Comparison of ENCODE assay signal across 24 cellular contexts in genomic region chr11:72174299-72175070, GRCh38. TPM values are rescaled to one million over a fixed set of nuclear protein-coding genes. Genes with fewer than 3 reads are reported as not detected.
"Had no signal": no experiment of that assay in that cellular context is flagged by ENCODE, and none has a peak within 500 bp of the region (broad histone marks: within the 10 kb centered on the region; RNA-seq: fewer than 3 reads in every experiment).

No MANE protein-coding gene starts in this region.

- ATAC-seq: activated CD4-positive, alpha-beta T cell treated with anti-CD3 and anti-CD28 coated beads for 36 hours; activated CD8-positive, alpha-beta T cell treated with anti-CD3 and anti-CD28 coated beads for 36 hours; gastrocnemius medialis; left lobe of liver; natural killer cell; T-helper 17 cell had no signal

- H3K36me3 Mint-ChIP-seq: activated naive CD8-positive, alpha-beta T cell; natural killer cell had no signal

- H3K27ac Mint-ChIP-seq: activated CD4-positive, alpha-beta T cell treated with anti-CD3 and anti-CD28 coated beads for 36 hours; activated CD8-positive, alpha-beta T cell treated with anti-CD3 and anti-CD28 coated beads for 36 hours; activated naive CD8-positive, alpha-beta T cell; natural killer cell; T-helper 17 cell had no signal

- H3K4me3 Mint-ChIP-seq: activated CD4-positive, alpha-beta T cell treated with anti-CD3 and anti-CD28 coated beads for 36 hours; activated CD8-positive, alpha-beta T cell treated with anti-CD3 and anti-CD28 coated beads for 36 hours; activated naive CD8-positive, alpha-beta T cell; natural killer cell; T-helper 17 cell had no signal

- H3K27me3 ChIP-seq: gastrocnemius medialis had no signal

- DNase-seq: activated CD4-positive, alpha-beta T cell treated with anti-CD3 and anti-CD28 coated beads for 36 hours; activated CD8-positive, alpha-beta T cell treated with anti-CD3 and anti-CD28 coated beads for 36 hours; activated gamma-delta T cell; activated T-cell treated with anti-CD3 and anti-CD28 coated beads, Interleukin-2, amount 50 U/mL, for 48 hours; amniotic stem cell; central memory CD4-positive, alpha-beta T cell; effector CD8-positive, alpha-beta T cell; gastrocnemius medialis; heart left ventricle; natural killer cell; posterior cingulate gyrus; right cardiac atrium; stimulated activated CD4-positive, alpha-beta T cell treated with anti-CD3 and anti-CD28 coated beads, Interleukin-4, amount 100 ng/mL, for 24 hours; stimulated activated naive CD4-positive, alpha-beta T cell; T-helper 17 cell; trophoblast cell had no signal

- H3K4me1 ChIP-seq: gastrocnemius medialis, heart left ventricle had no signal

- H3K9me3 ChIP-seq: gastrocnemius medialis, heart left ventricle had no signal

- H3K9me3 Mint-ChIP-seq: activated CD8-positive, alpha-beta T cell treated with anti-CD3 and anti-CD28 coated beads for 36 hours; natural killer cell had no signal

- H3K27ac ChIP-seq: coronary artery, gastrocnemius medialis, heart left ventricle, skin epidermis had no signal

- H3K4me3 ChIP-seq: coronary artery, gastrocnemius medialis, heart left ventricle, skin epidermis had no signal

- H3K4me1 Mint-ChIP-seq: activated CD4-positive, alpha-beta T cell treated with anti-CD3 and anti-CD28 coated beads for 36 hours had no signal

- FAIRE-seq: endothelial cell of umbilical vein had no signal

- H3K27me3 Mint-ChIP-seq: activated naive CD8-positive, alpha-beta T cell had no signal

- H3K36me3 ChIP-seq: gastrocnemius medialis, heart left ventricle had no signal

RNA-seq across cellular contexts. Expression of gene FOLR1, which starts 17.5 kb away (rescaled TPM):
- total RNA-seq: activated CD4-positive, alpha-beta T cell treated with anti-CD3 and anti-CD28 coated beads for 36 hours; activated CD8-positive, alpha-beta T cell treated with anti-CD3 and anti-CD28 coated beads for 36 hours; endothelial cell of umbilical vein; gastrocnemius medialis; left lobe of liver; lung microvascular endothelial cell; mononuclear cell; natural killer cell; subcutaneous adipose tissue; T-helper 17 cell had no signal
- polyA plus RNA-seq: endothelial cell of umbilical vein had no signal

RNA-seq across cellular contexts. Expression of gene FOLR3, which starts 39.0 kb away (rescaled TPM):
- total RNA-seq: activated CD4-positive, alpha-beta T cell treated with anti-CD3 and anti-CD28 coated beads for 36 hours; activated CD8-positive, alpha-beta T cell treated with anti-CD3 and anti-CD28 coated beads for 36 hours; endothelial cell of umbilical vein; lung microvascular endothelial cell had no signal
- polyA plus RNA-seq: endothelial cell of umbilical vein, right cardiac atrium had no signal

RNA-seq across cellular contexts. Expression of gene FOLR2, which starts 42.1 kb away (rescaled TPM):
- total RNA-seq: activated CD4-positive, alpha-beta T cell treated with anti-CD3 and anti-CD28 coated beads for 36 hours; activated CD8-positive, alpha-beta T cell treated with anti-CD3 and anti-CD28 coated beads for 36 hours; endothelial cell of umbilical vein; lung microvascular endothelial cell; natural killer cell; T-helper 17 cell had no signal
- polyA plus RNA-seq: endothelial cell of umbilical vein had no signal
